In genomic region chr10:17109475-17110207, GRCh38 we compare ENCODE assay signal across 10 cellular contexts. TPM values are rescaled to one million over a fixed set of nuclear protein-coding genes. Genes with fewer than 3 reads are reported as not detected.
A peak's percentile ranks its signal among the peaks of the same experiment; 100 is the strongest.
DNase-seq lines count a peak whose midpoint lies in the region; ATAC-seq, FAIRE-seq and TF ChIP-seq lines count a peak whose summit lies in the region.
"Had no signal": no experiment of that assay in that cellular context is flagged by ENCODE, and none has a peak within 500 bp of the region (broad histone marks: within the 10 kb centered on the region; RNA-seq: fewer than 3 reads in every experiment).

No MANE protein-coding gene starts in this region.

- 45% methylated on average over 3 of the region's 3 CpGs for WGBS in HepG2 (ENCODE audit: low lambda C conversion rate)
- WGBS in right lobe of liver (ENCODE audit: insufficient coverage, low coverage, low lambda C conversion rate, missing lambda C conversion rate): 70% methylated on average over 2 of the region's 3 CpGs

- H3K9me3 ChIP-seq in HepG2 (ENCODE audit: low read length): no peaks in the 10 kb centered on the region
- no peaks in the 10 kb centered on the region for H3K9me3 ChIP-seq in right lobe of liver
- peaks cover 3% of the 10 kb centered on the region; the same call in 1 of the 2 replicates for H3K9me3 ChIP-seq in Panc1 (ENCODE audit: control insufficient read depth, insufficient read depth, low read depth, low read length)

- TF ChIP-seq EP300 in HepG2 (IDR thresholded peaks at IDR 0.05; ENCODE audit: low read depth in 2 of 2, low read length in 2 of 2) (no peak), HepG2 (CRISPR knock-in tag; IDR thresholded peaks at IDR 0.05; ENCODE audit: borderline replicate concordance) (no peak)

- H3K4me2 ChIP-seq in HepG2 (ENCODE audit: low read depth, low read length): no peak overlapping the region

- no peaks in the 10 kb centered on the region for H3K79me2 ChIP-seq in HepG2 (ENCODE audit: insufficient read depth, low read length)

- POLR2A ChIA-PET in HepG2 (lab: Yijun Ruan, JAX) (no interaction called here), Panc1 (lab: Charles Lee) (no interaction called here)

- no peak for TF ChIP-seq RAD21 in HepG2 (CRISPR knock-in tag; IDR thresholded peaks at IDR 0.05)

- CTCF ChIA-PET in HepG2 (lab: Yijun Ruan, JAX; ENCODE audit: low intra/inter-chr PET ratio, low total read pairs) (no interaction called here), Panc1 (lab: Charles Lee) (no interaction called here)

- H3K27ac ChIP-seq in HepG2 (ENCODE audit: extremely low read length, insufficient read depth, low read length): no peak overlapping the region
- H3K27ac ChIP-seq in right lobe of liver: no peak overlapping the region
- H3K27ac ChIP-seq in Panc1 (ENCODE audit: low read length): peak overlapping the region; percentile 99

- in situ Hi-C loops in HepG2 (cut with HindIII; ENCODE audit: extremely low pct_ligation_motif_present, low pct_unique_long_range_greater_than_20kb) (no loop called here), Panc1 (cut with HindIII; ENCODE audit: low pct_unique_long_range_greater_than_20kb, low sequenced_read_pairs) (no loop called here)

- DNase-seq in HepG2 (ENCODE audit: low spot score) (no peak), right lobe of liver (no peak), Panc1 (ENCODE audit: low read depth, low spot score) (no peak), epidermal melanocyte (ENCODE audit: insufficient read length, low spot score) (peak; percentile 48), stromal cell of bone marrow (ENCODE audit: low read depth) (peak; percentile 76), SHP77 (lab: John Stamatoyannopoulos, UW) (no peak), NCI-H774 (lab: John Stamatoyannopoulos, UW) (no peak)
- DNase-seq: caudate nucleus had no signal

- H3K27me3 ChIP-seq in HepG2 (ENCODE audit: control insufficient read depth in 1 of 2, insufficient read depth in 2 of 2, low read length in 2 of 2) (no peaks in the 10 kb centered on the region), right lobe of liver (no peaks in the 10 kb centered on the region), Panc1 (ENCODE audit: control insufficient read depth, insufficient read depth, low read length) (no peaks in the 10 kb centered on the region)

- BruUV-seq in HepG2 (replicated peaks; lab: Mats Ljungman, UMichigan): no TSS peak
- BruUV-seq in Panc1 (replicated peaks; lab: Mats Ljungman, UMichigan): no TSS peak

- H3K4me3 ChIP-seq in HepG2 (replicated peaks in 1 of 3; ENCODE audit: insufficient read depth in 1 of 3, low read depth in 2 of 3, low read length in 3 of 3) (no peak overlapping the region), right lobe of liver (no peak overlapping the region), Panc1 (ENCODE audit: low read depth in 2 of 2, low read length in 2 of 2) (no peak overlapping the region)

- H3K36me3 ChIP-seq in HepG2 (replicated peaks in 1 of 2; ENCODE audit: control insufficient read depth in 1 of 2, insufficient read depth in 2 of 2, low read length in 2 of 2): no peaks in the 10 kb centered on the region
- no peaks in the 10 kb centered on the region for H3K36me3 ChIP-seq in right lobe of liver
- no peaks in the 10 kb centered on the region for H3K36me3 ChIP-seq in Panc1 (ENCODE audit: control insufficient read depth, insufficient read depth, low read length)

- TF ChIP-seq POLR2A in HepG2 (IDR thresholded peaks at IDR 0.05; ENCODE audit: insufficient read depth in 1 of 2, low read depth in 2 of 2, low read length in 2 of 2): no peak
- TF ChIP-seq POLR2A in right lobe of liver (IDR thresholded peaks at IDR 0.05): no peak

- intact Hi-C loops in HepG2 (cut with micrococcal nuclease; ENCODE audit: unreplicated experiment): no loop called here
- intact Hi-C loops in right lobe of liver (cut with DNase I): no loop called here
- intact Hi-C loops in Panc1 (cut with micrococcal nuclease; ENCODE audit: unreplicated experiment): loop anchor here (5.0 kb wide), 2 partner anchors 47 to 217 kb away; no protein-coding TSS in a partner anchor

- H3K4me1 ChIP-seq in HepG2 (ENCODE audit: insufficient read depth, low read length): no peaks in the 10 kb centered on the region
- no peaks in the 10 kb centered on the region for H3K4me1 ChIP-seq in right lobe of liver
- peaks cover 33% of the 10 kb centered on the region for H3K4me1 ChIP-seq in Panc1 (ENCODE audit: control insufficient read depth, insufficient read depth, low read length)

- ATAC-seq in HepG2: no peak
- ATAC-seq in right lobe of liver: no peak
- no peak for ATAC-seq in Panc1
- no peak for ATAC-seq in HG03280 (IDR thresholded peaks at IDR 0.05; ENCODE audit: unreplicated experiment)

- no peaks in the 10 kb centered on the region for H4K20me1 ChIP-seq in HepG2 (ENCODE audit: insufficient read depth, low read length)

- no peak for TF ChIP-seq CTCF in HepG2 (CRISPR knock-in tag; IDR thresholded peaks at IDR 0.05)
- TF ChIP-seq CTCF in right lobe of liver (IDR thresholded peaks at IDR 0.05): no peak
- TF ChIP-seq CTCF in Panc1 (IDR thresholded peaks at IDR 0.05): no peak

- no peak overlapping the region for H2AFZ ChIP-seq in HepG2 (ENCODE audit: low read length)

- FAIRE-seq in HepG2 (lab: Jason Lieb, UNC): no peak
- FAIRE-seq: GM12892 had no signal

- no peak overlapping the region for H3K9ac ChIP-seq in HepG2 (ENCODE audit: insufficient read depth, low read depth, low read length)

TF ChIP-seq in HepG2, 621 proteins besides CTCF, POLR2A, EP300 and RAD21 (continues in another document):
- TF ChIP-seq NFKB2 (CRISPR knock-in tag; IDR thresholded peaks at IDR 0.05; ENCODE audit: borderline replicate concordance) (no peak), RFXAP (CRISPR knock-in tag; IDR thresholded peaks at IDR 0.05; ENCODE audit: borderline replicate concordance) (no peak), MAFK (conservative IDR thresholded peaks at IDR 0.05 in 1 of 2, IDR thresholded peaks at IDR 0.05 in 1 of 2; ENCODE audit: low read length in 2 of 2) (peak; percentile 12 to 34; a peak in 2 of 4 replicates)
- TF ChIP-seq, protein P1, sequence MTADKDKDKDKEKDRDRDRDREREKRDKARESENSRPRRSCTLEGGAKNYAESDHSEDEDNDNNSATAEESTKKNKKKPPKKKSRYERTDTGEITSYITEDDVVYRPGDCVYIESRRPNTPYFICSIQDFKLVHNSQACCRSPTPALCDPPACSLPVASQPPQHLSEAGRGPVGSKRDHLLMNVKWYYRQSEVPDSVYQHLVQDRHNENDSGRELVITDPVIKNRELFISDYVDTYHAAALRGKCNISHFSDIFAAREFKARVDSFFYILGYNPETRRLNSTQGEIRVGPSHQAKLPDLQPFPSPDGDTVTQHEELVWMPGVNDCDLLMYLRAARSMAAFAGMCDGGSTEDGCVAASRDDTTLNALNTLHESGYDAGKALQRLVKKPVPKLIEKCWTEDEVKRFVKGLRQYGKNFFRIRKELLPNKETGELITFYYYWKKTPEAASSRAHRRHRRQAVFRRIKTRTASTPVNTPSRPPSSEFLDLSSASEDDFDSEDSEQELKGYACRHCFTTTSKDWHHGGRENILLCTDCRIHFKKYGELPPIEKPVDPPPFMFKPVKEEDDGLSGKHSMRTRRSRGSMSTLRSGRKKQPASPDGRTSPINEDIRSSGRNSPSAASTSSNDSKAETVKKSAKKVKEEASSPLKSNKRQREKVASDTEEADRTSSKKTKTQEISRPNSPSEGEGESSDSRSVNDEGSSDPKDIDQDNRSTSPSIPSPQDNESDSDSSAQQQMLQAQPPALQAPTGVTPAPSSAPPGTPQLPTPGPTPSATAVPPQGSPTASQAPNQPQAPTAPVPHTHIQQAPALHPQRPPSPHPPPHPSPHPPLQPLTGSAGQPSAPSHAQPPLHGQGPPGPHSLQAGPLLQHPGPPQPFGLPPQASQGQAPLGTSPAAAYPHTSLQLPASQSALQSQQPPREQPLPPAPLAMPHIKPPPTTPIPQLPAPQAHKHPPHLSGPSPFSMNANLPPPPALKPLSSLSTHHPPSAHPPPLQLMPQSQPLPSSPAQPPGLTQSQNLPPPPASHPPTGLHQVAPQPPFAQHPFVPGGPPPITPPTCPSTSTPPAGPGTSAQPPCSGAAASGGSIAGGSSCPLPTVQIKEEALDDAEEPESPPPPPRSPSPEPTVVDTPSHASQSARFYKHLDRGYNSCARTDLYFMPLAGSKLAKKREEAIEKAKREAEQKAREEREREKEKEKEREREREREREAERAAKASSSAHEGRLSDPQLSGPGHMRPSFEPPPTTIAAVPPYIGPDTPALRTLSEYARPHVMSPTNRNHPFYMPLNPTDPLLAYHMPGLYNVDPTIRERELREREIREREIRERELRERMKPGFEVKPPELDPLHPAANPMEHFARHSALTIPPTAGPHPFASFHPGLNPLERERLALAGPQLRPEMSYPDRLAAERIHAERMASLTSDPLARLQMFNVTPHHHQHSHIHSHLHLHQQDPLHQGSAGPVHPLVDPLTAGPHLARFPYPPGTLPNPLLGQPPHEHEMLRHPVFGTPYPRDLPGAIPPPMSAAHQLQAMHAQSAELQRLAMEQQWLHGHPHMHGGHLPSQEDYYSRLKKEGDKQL (CRISPR knock-in tag; IDR thresholded peaks at IDR 0.05; ENCODE audit: low read depth): no peak

RNA-seq across cellular contexts. Expression of gene CUBN, which starts 20.0 kb away (rescaled TPM):
- 0.08 and 0.27 TPM in 2 replicates for total RNA-seq in HepG2 (2016; rRNA removed; fragmentation: Illumina TruSeq; extraction: Trizol)
- total RNA-seq in HepG2 (2016; cell fraction: cytosol; rRNA removed; fragmentation: Illumina TruSeq; extraction: Trizol; ENCODE audit: low read depth): 0.10 TPM in 1 of 2 replicates, not detected in the other
- total RNA-seq in HepG2 (2016; cell fraction: insoluble cytoplasmic fraction; rRNA removed; fragmentation: Illumina TruSeq; extraction: Trizol): 0.06 and 0.35 TPM in 2 replicates
- 0.12 and 0.21 TPM in 2 replicates for total RNA-seq in HepG2 (2016; cell fraction: membrane; rRNA removed; fragmentation: Illumina TruSeq; extraction: Trizol)
- total RNA-seq in HepG2 (2016; cell fraction: nucleus; rRNA removed; fragmentation: Illumina TruSeq; extraction: Trizol): 0.50 and 0.56 TPM in 2 replicates
- polyA plus RNA-seq in HepG2 (2011; rRNA removed): 0.17 and 0.32 TPM in 2 replicates
- polyA plus RNA-seq in HepG2 (2011; cell fraction: cytosol; rRNA removed): 0.05 and 0.06 TPM in 2 replicates
- polyA plus RNA-seq in HepG2 (2011; cell fraction: nucleus; rRNA removed): 0.24 and 0.43 TPM in 2 replicates
- polyA plus RNA-seq in HepG2 (2012): 0.01 and 0.03 TPM in 2 replicates
- polyA plus RNA-seq in HepG2 (2016; cell fraction: cytosol; fragmentation: Illumina TruSeq; extraction: Trizol; ENCODE audit: low read depth): 0.05 TPM in 1 of 2 replicates, not detected in the other
- 0.02 TPM in 1 of 2 replicates, not detected in the other for polyA plus RNA-seq in HepG2 (2016; cell fraction: insoluble cytoplasmic fraction; fragmentation: Illumina TruSeq; extraction: Trizol; ENCODE audit: low read depth)
- polyA plus RNA-seq in HepG2 (2016; cell fraction: membrane; fragmentation: Illumina TruSeq; extraction: Trizol; ENCODE audit: low read depth): not detected in 2 replicates
- 0.48 and 0.52 TPM in 2 replicates for polyA plus RNA-seq in HepG2 (2016; cell fraction: nucleus; fragmentation: Illumina TruSeq; extraction: Trizol; ENCODE audit: insufficient read depth, low read depth)
- polyA minus RNA-seq in HepG2 (2011; rRNA and poly(A)+ RNA removed; ENCODE audit: low replicate concordance): 0.07 and 0.24 TPM in 2 replicates
- polyA minus RNA-seq in HepG2 (2011; cell fraction: cytosol; rRNA and poly(A)+ RNA removed): 0.10 TPM in 1 of 2 replicates, not detected in the other
- 1.1 and 1.7 TPM in 2 replicates for polyA minus RNA-seq in HepG2 (2011; cell fraction: nucleus; rRNA and poly(A)+ RNA removed)
- total RNA-seq in right lobe of liver: under 1 TPM; 0.07 to 0.74 (median 0.27) TPM
- 1.3 TPM for total RNA-seq in Panc1 (2021; ENCODE audit: unreplicated experiment)
- 1.5 TPM for polyA plus RNA-seq in Panc1 (2012; ENCODE audit: insufficient read length)

Comparison
In these comparisons a context has a peak if more than half of its experiments do, and no peak if none do; other contexts are left out.
1. DNase-seq: peak in epidermal melanocyte (single experiment) and stromal cell of bone marrow (single experiment); none in HepG2 (single experiment), right lobe of liver (0 of 3), Panc1 (single experiment), SHP77 (0 of 2) and NCI-H774 (single experiment).